ENCODE assay signal across 18 cellular contexts in genomic region chr22:39450258-39450955, GRCh38. TPM values are rescaled to one million over a fixed set of nuclear protein-coding genes. Genes with fewer than 3 reads are reported as not detected.
"Had no signal": no experiment of that assay in that cellular context is flagged by ENCODE, and none has a peak within 500 bp of the region (broad histone marks: within the 10 kb centered on the region; RNA-seq: fewer than 3 reads in every experiment).

No MANE protein-coding gene starts in this region.

- DNase-seq: activated CD4-positive, alpha-beta T cell treated with anti-CD3 and anti-CD28 coated beads, Interleukin-2, amount 10 ng/mL, durations not matched to agents 24 days and 14 days; activated CD8-positive, alpha-beta memory T cell treated with anti-CD3 and anti-CD28 coated beads, Interleukin-2, amount 10 ng/mL, durations not matched to agents 7 days and 5 days; activated effector memory CD4-positive, alpha-beta T cell treated with Interleukin-2 at 50 U/mL for 16 hours; activated T-cell treated with anti-CD3 and anti-CD28 coated beads, Interleukin-2, amount 50 U/mL, for 24 hours; hypothalamus; nephron progenitor cell; sigmoid colon; stimulated activated CD4-positive, alpha-beta T cell treated with anti-CD3 and anti-CD28 coated beads, Interleukin-2, amount 100 ng/mL, for 24 hours; stimulated activated naive CD4-positive, alpha-beta T cell treated with Interleukin-2 at 50 U/mL for 16 hours; T-helper 17 cell had no signal

- H3K27ac ChIP-seq: breast epithelium, sigmoid colon, suprapubic skin had no signal

- H3K4me3 ChIP-seq: breast epithelium, sigmoid colon, suprapubic skin had no signal

- H3K36me3 Mint-ChIP-seq: activated naive CD4-positive, alpha-beta T cell treated with anti-CD3 and anti-CD28 coated beads, Interleukin-2, amount 50 U/mL, for 72 hours; WTC11 had no signal

- H3K9me3 ChIP-seq: breast epithelium, sigmoid colon, suprapubic skin had no signal

- FAIRE-seq: endometrium had no signal

- H3K4me1 ChIP-seq: breast epithelium, sigmoid colon had no signal

- H3K27me3 ChIP-seq: breast epithelium, suprapubic skin had no signal

- ATAC-seq: activated CD8-positive, alpha-beta memory T cell treated with anti-CD3 and anti-CD28 coated beads, Interleukin-2, amount 10 ng/mL, durations not matched to agents 7 days and 5 days; activated naive CD4-positive, alpha-beta T cell treated with anti-CD3 and anti-CD28 coated beads, Interleukin-2, amount 50 U/mL, for 72 hours; esophagus mucosa; T-helper 17 cell; WTC11 had no signal

- H3K36me3 ChIP-seq: breast epithelium, sigmoid colon, suprapubic skin had no signal

- H3K4me3 Mint-ChIP-seq: activated CD4-positive, alpha-beta T cell treated with anti-CD3 and anti-CD28 coated beads, Interleukin-2, amount 10 ng/mL, durations not matched to agents 24 days and 14 days; activated CD8-positive, alpha-beta memory T cell treated with anti-CD3 and anti-CD28 coated beads, Interleukin-2, amount 10 ng/mL, durations not matched to agents 7 days and 5 days; activated T-cell treated with anti-CD3 and anti-CD28 coated beads, Interleukin-2, amount 50 U/mL, for 24 hours; nephron progenitor cell; T-helper 17 cell; WTC11 had no signal

- H3K27ac Mint-ChIP-seq: activated CD4-positive, alpha-beta T cell treated with anti-CD3 and anti-CD28 coated beads, Interleukin-2, amount 10 ng/mL, durations not matched to agents 24 days and 14 days; activated CD8-positive, alpha-beta memory T cell treated with anti-CD3 and anti-CD28 coated beads, Interleukin-2, amount 10 ng/mL, durations not matched to agents 7 days and 5 days; activated naive CD4-positive, alpha-beta T cell treated with anti-CD3 and anti-CD28 coated beads, Interleukin-2, amount 50 U/mL, for 72 hours; activated T-cell treated with anti-CD3 and anti-CD28 coated beads, Interleukin-2, amount 50 U/mL, for 24 hours; nephron progenitor cell; WTC11 had no signal

- H3K9me3 Mint-ChIP-seq: activated CD4-positive, alpha-beta T cell treated with anti-CD3 and anti-CD28 coated beads, Interleukin-2, amount 10 ng/mL, durations not matched to agents 24 days and 14 days; activated naive CD4-positive, alpha-beta T cell treated with anti-CD3 and anti-CD28 coated beads, Interleukin-2, amount 50 U/mL, for 72 hours; activated T-cell treated with anti-CD3 and anti-CD28 coated beads, Interleukin-2, amount 50 U/mL, for 24 hours; nephron progenitor cell; WTC11 had no signal

RNA-seq across cellular contexts. Expression of gene MGAT3, which starts 6.4 kb away (rescaled TPM):
- total RNA-seq: lung microvascular endothelial cell, pulmonary artery endothelial cell had no signal
